23 cellular contexts compared by ENCODE assay signal in genomic region chr13:75648446-75648845, GRCh38.
"Had no signal": no experiment of that assay in that cellular context is flagged by ENCODE, and none has a peak within 500 bp of the region (broad histone marks: within the 10 kb centered on the region; RNA-seq: fewer than 3 reads in every experiment).

No MANE protein-coding gene starts in this region.

- FAIRE-seq: RCC 7860 had no signal

- ATAC-seq: activated T-helper 17 cell treated with anti-CD3 and anti-CD28 coated beads, Interleukin-2, amount 50 U/mL, for 72 hours; PC-3 had no signal

- H3K27ac Mint-ChIP-seq: activated CD4-positive, alpha-beta memory T cell treated with anti-CD3 and anti-CD28 coated beads for 36 hours; activated CD4-positive, alpha-beta T cell treated with anti-CD3 and anti-CD28 coated beads, Interleukin-2, amount 10 ng/mL, durations not matched to agents 7 days and 5 days; activated naive CD4-positive, alpha-beta T cell treated with anti-CD3 and anti-CD28 coated beads for 36 hours; activated naive CD8-positive, alpha-beta T cell; activated T-helper 17 cell treated with anti-CD3 and anti-CD28 coated beads, Interleukin-2, amount 50 U/mL, for 72 hours had no signal

- H3K27me3 Mint-ChIP-seq: activated CD4-positive, alpha-beta memory T cell treated with anti-CD3 and anti-CD28 coated beads for 36 hours; activated CD4-positive, alpha-beta T cell treated with anti-CD3 and anti-CD28 coated beads, Interleukin-2, amount 10 ng/mL, durations not matched to agents 7 days and 5 days; activated naive CD8-positive, alpha-beta T cell; activated T-helper 17 cell treated with anti-CD3 and anti-CD28 coated beads, Interleukin-2, amount 50 U/mL, for 72 hours had no signal

- H3K4me1 Mint-ChIP-seq: activated CD4-positive, alpha-beta T cell treated with anti-CD3 and anti-CD28 coated beads, Interleukin-2, amount 10 ng/mL, durations not matched to agents 7 days and 5 days had no signal

- H3K27ac ChIP-seq: SJSA1, VCaP had no signal

- H3K9me3 Mint-ChIP-seq: activated CD4-positive, alpha-beta memory T cell treated with anti-CD3 and anti-CD28 coated beads for 36 hours; activated CD4-positive, alpha-beta T cell treated with anti-CD3 and anti-CD28 coated beads, Interleukin-2, amount 10 ng/mL, durations not matched to agents 7 days and 5 days; activated naive CD4-positive, alpha-beta T cell treated with anti-CD3 and anti-CD28 coated beads for 36 hours had no signal

- H3K9me3 ChIP-seq: SJSA1 had no signal

- H3K27me3 ChIP-seq: SJSA1 had no signal

- H3K4me3 ChIP-seq: SJSA1 had no signal

- DNase-seq: activated CD4-positive, alpha-beta memory T cell treated with anti-CD3 and anti-CD28 coated beads for 36 hours; activated CD4-positive, alpha-beta T cell treated with anti-CD3 and anti-CD28 coated beads, Interleukin-2, amount 10 ng/mL, durations not matched to agents 7 days and 5 days; activated CD4-positive, CD25-positive, alpha-beta regulatory T cell; activated gamma-delta T cell; activated naive CD4-positive, alpha-beta T cell treated with anti-CD3 and anti-CD28 coated beads for 36 hours; activated T-cell treated with anti-CD3 and anti-CD28 coated beads for 4 hours; activated T-cell treated with anti-CD3 and anti-CD28 coated beads, Interleukin-2, amount 50 U/mL, for 48 hours; central memory CD4-positive, alpha-beta T cell; Kasumi-1; NCI-H1105 treated with DMSO at 0.1 percent for 48 hours; NCI-H1436 treated with DMSO at 0.1 percent for 48 hours; NCI-H187; NCI-H2081; NCI-H510A treated with DMSO at 0.1 percent for 48 hours; NCI-H69; PC-3; SHP77; T-helper 1 cell had no signal

- H3K4me3 Mint-ChIP-seq: activated CD4-positive, alpha-beta memory T cell treated with anti-CD3 and anti-CD28 coated beads for 36 hours; activated CD4-positive, alpha-beta T cell treated with anti-CD3 and anti-CD28 coated beads, Interleukin-2, amount 10 ng/mL, durations not matched to agents 7 days and 5 days; activated naive CD4-positive, alpha-beta T cell treated with anti-CD3 and anti-CD28 coated beads for 36 hours; activated naive CD8-positive, alpha-beta T cell; activated T-helper 17 cell treated with anti-CD3 and anti-CD28 coated beads, Interleukin-2, amount 50 U/mL, for 72 hours had no signal
